11 cellular contexts compared by ENCODE assay signal in the genomic region with DNA sequence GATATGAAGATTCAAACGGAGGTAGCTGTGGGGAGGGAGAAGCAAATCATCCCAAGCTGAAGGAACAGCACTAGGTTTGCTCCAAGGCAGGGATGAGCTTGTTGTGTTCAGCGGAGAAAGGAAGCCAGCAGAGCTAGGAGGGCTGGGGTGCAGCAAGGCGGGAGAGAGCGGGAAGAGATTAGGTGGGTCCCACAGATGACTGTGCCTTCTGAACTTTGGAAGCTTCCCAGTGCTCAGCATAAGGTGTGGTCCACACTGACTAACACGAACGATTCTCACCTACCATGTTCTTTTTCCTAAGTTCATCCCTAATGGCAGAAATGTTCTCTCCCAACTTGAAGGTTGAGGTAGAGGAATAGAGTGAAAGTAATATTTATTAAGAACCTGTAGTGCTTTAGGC. TPM values are rescaled to one million over a fixed set of nuclear protein-coding genes. Genes with fewer than 3 reads are reported as not detected.
A peak's percentile ranks its signal among the peaks of the same experiment; 100 is the strongest.
DNase-seq lines count a peak whose midpoint lies in the region; ATAC-seq and TF ChIP-seq lines count a peak whose summit lies in the region.
"Had no signal": no experiment of that assay in that cellular context is flagged by ENCODE, and none has a peak within 500 bp of the region (broad histone marks: within the 10 kb centered on the region; RNA-seq: fewer than 3 reads in every experiment).

No MANE protein-coding gene starts in this region.

- POLR2A ChIA-PET in activated CD8-positive, alpha-beta T cell treated with anti-CD3 and anti-CD28 coated beads for 36 hours (lab: Charles Lee) = interaction anchor here (1.2 to 1.5 kb wide), 2 partner anchors 46 to 126 kb away, joined by 3 read pairs; no protein-coding TSS in a partner anchor

- no peak for DNase-seq in activated T-cell treated with anti-CD3 and anti-CD28 coated beads, Interleukin-2, amount 50 U/mL, for 4 hours
- DNase-seq in activated T-cell treated with anti-CD3 and anti-CD28 coated beads, Interleukin-2, amount 50 U/mL, for 48 hours = no peak
- DNase-seq in activated CD8-positive, alpha-beta T cell treated with anti-CD3 and anti-CD28 coated beads for 36 hours = no peak
- DNase-seq in glutamatergic neuron (no peak), T1000 (lab: John Stamatoyannopoulos, UW) (no peak), epidermal melanocyte (ENCODE audit: insufficient read length, low spot score) (no peak)
- DNase-seq in stimulated activated naive B cell treated with anti-CD40 and anti-IgM and Interleukin-4, amounts not matched to agents 10 μg/mL and 1 μg/mL and 100 μg/mL, for 72 hours = no peak
- DNase-seq: body of pancreas had no signal

- H3K4me1 Mint-ChIP-seq in activated T-cell treated with anti-CD3 and anti-CD28 coated beads, Interleukin-2, amount 50 U/mL, for 4 hours (ENCODE audit: low read depth) = peaks cover 26% of the 10 kb centered on the region
- H3K4me1 Mint-ChIP-seq in activated CD8-positive, alpha-beta T cell treated with anti-CD3 and anti-CD28 coated beads for 36 hours (ENCODE audit: low read depth) = peaks cover 26% of the 10 kb centered on the region
- H3K4me1 Mint-ChIP-seq in glutamatergic neuron (ENCODE audit: low read depth, unreplicated experiment) = peaks cover 6% of the 10 kb centered on the region
- H3K4me1 Mint-ChIP-seq in stimulated activated naive B cell treated with anti-CD40 and anti-IgM and Interleukin-4, amounts not matched to agents 10 μg/mL and 1 μg/mL and 100 μg/mL, for 72 hours = peaks cover 8 to 15% of the 10 kb centered on the region in 2 donors

- peaks cover 28% of the 10 kb centered on the region for H3K36me3 Mint-ChIP-seq in activated T-cell treated with anti-CD3 and anti-CD28 coated beads, Interleukin-2, amount 50 U/mL, for 4 hours (ENCODE audit: insufficient read depth)
- H3K36me3 Mint-ChIP-seq in activated CD8-positive, alpha-beta T cell treated with anti-CD3 and anti-CD28 coated beads for 36 hours (ENCODE audit: low read depth) = peaks cover 33% of the 10 kb centered on the region
- no peaks in the 10 kb centered on the region for H3K36me3 Mint-ChIP-seq in glutamatergic neuron (ENCODE audit: unreplicated experiment)
- peaks cover 12% of the 10 kb centered on the region in 2 donors for H3K36me3 Mint-ChIP-seq in stimulated activated naive B cell treated with anti-CD40 and anti-IgM and Interleukin-4, amounts not matched to agents 10 μg/mL and 1 μg/mL and 100 μg/mL, for 72 hours

- peak overlapping the region; percentile 91 for H3K27ac Mint-ChIP-seq in activated CD8-positive, alpha-beta T cell treated with anti-CD3 and anti-CD28 coated beads for 36 hours
- no peak overlapping the region for H3K27ac Mint-ChIP-seq in glutamatergic neuron (ENCODE audit: unreplicated experiment)
- no peak overlapping the region for H3K27ac Mint-ChIP-seq in stimulated activated naive B cell treated with anti-CD40 and anti-IgM and Interleukin-4, amounts not matched to agents 10 μg/mL and 1 μg/mL and 100 μg/mL, for 72 hours

- intact Hi-C loops in activated CD8-positive, alpha-beta T cell treated with anti-CD3 and anti-CD28 coated beads for 36 hours (cut with micrococcal nuclease) = no loop called here

- peaks cover 5% of the 10 kb centered on the region for H3K27me3 Mint-ChIP-seq in activated T-cell treated with anti-CD3 and anti-CD28 coated beads, Interleukin-2, amount 50 U/mL, for 4 hours (ENCODE audit: low read depth)
- no peaks in the 10 kb centered on the region for H3K27me3 Mint-ChIP-seq in activated CD8-positive, alpha-beta T cell treated with anti-CD3 and anti-CD28 coated beads for 36 hours
- H3K27me3 Mint-ChIP-seq in glutamatergic neuron (ENCODE audit: unreplicated experiment) = peaks cover 4% of the 10 kb centered on the region
- H3K27me3 Mint-ChIP-seq in stimulated activated naive B cell treated with anti-CD40 and anti-IgM and Interleukin-4, amounts not matched to agents 10 μg/mL and 1 μg/mL and 100 μg/mL, for 72 hours = peaks cover 9 to 12% of the 10 kb centered on the region in 2 donors

- H3K4me3 Mint-ChIP-seq in activated T-cell treated with anti-CD3 and anti-CD28 coated beads, Interleukin-2, amount 50 U/mL, for 4 hours = peak overlapping the region; percentile 91
- peak overlapping the region; percentile 84 for H3K4me3 Mint-ChIP-seq in activated CD8-positive, alpha-beta T cell treated with anti-CD3 and anti-CD28 coated beads for 36 hours
- H3K4me3 Mint-ChIP-seq in glutamatergic neuron (ENCODE audit: unreplicated experiment) = peak overlapping the region; percentile 95
- H3K4me3 Mint-ChIP-seq in stimulated activated naive B cell treated with anti-CD40 and anti-IgM and Interleukin-4, amounts not matched to agents 10 μg/mL and 1 μg/mL and 100 μg/mL, for 72 hours = peak overlapping the region; percentile 44 to 91

- H3K9me3 Mint-ChIP-seq in activated T-cell treated with anti-CD3 and anti-CD28 coated beads, Interleukin-2, amount 50 U/mL, for 4 hours = no peaks in the 10 kb centered on the region
- H3K9me3 Mint-ChIP-seq in activated CD8-positive, alpha-beta T cell treated with anti-CD3 and anti-CD28 coated beads for 36 hours = no peaks in the 10 kb centered on the region
- H3K9me3 Mint-ChIP-seq in glutamatergic neuron (ENCODE audit: unreplicated experiment) = peaks cover 7% of the 10 kb centered on the region
- no peaks in the 10 kb centered on the region for H3K9me3 Mint-ChIP-seq in stimulated activated naive B cell treated with anti-CD40 and anti-IgM and Interleukin-4, amounts not matched to agents 10 μg/mL and 1 μg/mL and 100 μg/mL, for 72 hours

- TF ChIP-seq CTCF in activated CD8-positive, alpha-beta T cell treated with anti-CD3 and anti-CD28 coated beads for 36 hours (IDR thresholded peaks at IDR 0.05) = no peak
- TF ChIP-seq CTCF in glutamatergic neuron (IDR thresholded peaks at IDR 0.05; ENCODE audit: partially characterized antibody, unreplicated experiment) = no peak

- CTCF ChIA-PET in activated CD8-positive, alpha-beta T cell treated with anti-CD3 and anti-CD28 coated beads for 36 hours (lab: Charles Lee) = interaction anchor here (1.2 to 1.4 kb wide), 3 partner anchors 30 to 143 kb away, joined by 3 to 5 read pairs (median 4); no protein-coding TSS in a partner anchor

- no peak for ATAC-seq in activated T-cell treated with anti-CD3 and anti-CD28 coated beads, Interleukin-2, amount 50 U/mL, for 4 hours
- ATAC-seq in activated CD8-positive, alpha-beta T cell treated with anti-CD3 and anti-CD28 coated beads for 36 hours = no peak
- ATAC-seq in stimulated activated naive B cell treated with anti-CD40 and anti-IgM and Interleukin-4, amounts not matched to agents 10 μg/mL and 1 μg/mL and 100 μg/mL, for 72 hours (replicated peaks) = no peak
- no peak for ATAC-seq in GM21515 (IDR thresholded peaks at IDR 0.05; ENCODE audit: unreplicated experiment)

RNA-seq across cellular contexts. Expression of a gene that starts 1.2 kb away (rescaled TPM):
- 10 to 100 TPM; 64.7 to 73.8 (median 68.5) TPM for total RNA-seq in activated T-cell treated with anti-CD3 and anti-CD28 coated beads, Interleukin-2, amount 50 U/mL, for 4 hours
- total RNA-seq in activated CD8-positive, alpha-beta T cell treated with anti-CD3 and anti-CD28 coated beads for 36 hours = 10 to 100 TPM; 41.1 to 42.9 TPM
- 28.3 TPM for total RNA-seq in glutamatergic neuron (ENCODE audit: unreplicated experiment)

RNA-seq across cellular contexts. Expression of a gene that starts 22.7 kb away (rescaled TPM):
- not detected for total RNA-seq in activated T-cell treated with anti-CD3 and anti-CD28 coated beads, Interleukin-2, amount 50 U/mL, for 4 hours
- total RNA-seq in activated CD8-positive, alpha-beta T cell treated with anti-CD3 and anti-CD28 coated beads for 36 hours = not detected
- total RNA-seq in glutamatergic neuron (ENCODE audit: unreplicated experiment) = not detected
- total RNA-seq: body of pancreas, mononuclear cell, RPMI7951 had no signal

RNA-seq across cellular contexts. Expression of a gene that starts 38.9 kb away (rescaled TPM):
- total RNA-seq in activated T-cell treated with anti-CD3 and anti-CD28 coated beads, Interleukin-2, amount 50 U/mL, for 4 hours = 100 to 1,000 TPM; 123 to 172 (median 129) TPM
- total RNA-seq in activated CD8-positive, alpha-beta T cell treated with anti-CD3 and anti-CD28 coated beads for 36 hours = 100 to 1,000 TPM; 114 to 116 TPM
- 16.6 TPM for total RNA-seq in glutamatergic neuron (ENCODE audit: unreplicated experiment)
